Comparison of ENCODE assay signal across 8 cellular contexts in the genomic region with DNA sequence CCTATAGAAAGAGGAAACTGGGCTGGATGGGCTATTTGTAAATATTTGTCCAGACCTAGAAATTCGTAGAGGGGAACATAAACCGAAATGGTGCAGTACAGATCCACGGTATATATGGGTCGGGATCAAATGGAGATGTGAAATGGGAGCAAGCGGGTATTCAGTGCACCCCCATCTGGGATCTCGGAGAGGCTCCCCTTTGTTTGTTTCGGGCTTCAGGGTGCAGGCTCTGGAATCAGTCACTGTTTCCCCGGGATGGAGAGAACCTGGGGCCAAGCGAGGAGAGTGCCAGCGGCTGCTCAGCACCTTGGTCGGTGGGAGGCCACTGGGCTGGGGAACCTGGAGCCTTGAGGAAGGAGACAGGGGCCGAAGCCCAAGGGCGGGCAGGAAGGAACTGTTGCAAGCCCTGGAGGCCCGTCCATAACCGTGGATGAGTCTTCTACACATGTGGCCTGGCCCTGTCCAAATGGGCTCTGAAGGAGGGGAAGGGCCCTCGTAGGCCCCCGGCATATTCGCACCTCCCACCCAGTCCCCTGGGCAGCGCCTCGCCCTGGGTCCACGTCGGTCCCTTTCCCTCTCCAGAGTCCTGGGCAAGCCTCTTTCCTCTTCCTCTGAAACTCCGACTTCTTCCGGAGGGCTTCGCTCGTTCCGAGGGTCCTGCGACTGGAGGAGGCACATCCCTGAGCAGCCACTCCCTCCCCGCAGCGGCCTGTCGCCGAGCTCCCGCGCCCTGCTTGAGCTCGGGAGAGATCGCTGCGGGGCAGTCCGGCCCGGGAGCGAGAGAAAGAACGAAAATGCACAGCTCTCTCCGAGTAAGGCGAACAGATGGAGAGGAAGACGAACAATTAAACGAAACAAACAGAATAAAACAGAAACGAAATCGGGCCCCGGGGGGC. TPM values are rescaled to one million over a fixed set of nuclear protein-coding genes. Genes with fewer than 3 reads are reported as not detected.
DNase-seq lines count a peak whose midpoint lies in the region; ATAC-seq and TF ChIP-seq lines count a peak whose summit lies in the region.

No MANE protein-coding gene starts in this region.

- DNase-seq in SK-N-SH (peak; percentile 24), D341Med (ENCODE audit: low spot score) (no peak)
- no peak for DNase-seq in activated CD4-positive, alpha-beta memory T cell treated with anti-CD3 and anti-CD28 coated beads for 36 hours

- peaks cover 4 to 26% of the 10 kb centered on the region in 2 experiments; a peak in 3 of 4 replicates for H3K4me1 ChIP-seq in SK-N-SH (ENCODE audit: control insufficient read depth in 1 of 2, insufficient read depth in 2 of 2, low read depth in 1 of 2, low read length in 1 of 2)
- peaks cover 60% of the 10 kb centered on the region for H3K4me1 ChIP-seq in stomach smooth muscle (ENCODE audit: control insufficient read depth, insufficient read depth, low read length)
- H3K4me1 ChIP-seq in gastroesophageal sphincter, result peaks cover 0 to 82% (median 6%) of the 10 kb centered on the region in 3 donors

- H3K27me3 ChIP-seq in SK-N-SH (ENCODE audit: insufficient read depth) (no peaks in the 10 kb centered on the region), stomach smooth muscle (ENCODE audit: control insufficient read depth in 1 of 2, insufficient read depth in 2 of 2, low read length in 2 of 2) (peaks cover 0 to 7% of the 10 kb centered on the region in 2 donors), gastroesophageal sphincter (peaks cover 95% of the 10 kb centered on the region)

- TF ChIP-seq POLR2A in gastroesophageal sphincter (IDR thresholded peaks at IDR 0.05), result no peak

- no peak overlapping the region for H3K27ac Mint-ChIP-seq in activated CD4-positive, alpha-beta memory T cell treated with anti-CD3 and anti-CD28 coated beads for 36 hours

- H3K27me3 Mint-ChIP-seq in activated CD4-positive, alpha-beta memory T cell treated with anti-CD3 and anti-CD28 coated beads for 36 hours, result peaks cover 77% of the 10 kb centered on the region

- H3K9ac ChIP-seq in SK-N-SH, result no peak overlapping the region
- H3K9ac ChIP-seq in stomach smooth muscle (ENCODE audit: low read length in 2 of 2), result peak overlapping the region; percentile 68 to 75

- TF ChIP-seq EP300 in SK-N-SH (IDR thresholded peaks at IDR 0.05; ENCODE audit: borderline replicate concordance in 1 of 2, low read depth in 1 of 2, low read length in 1 of 2), result no peak
- TF ChIP-seq EP300 in gastroesophageal sphincter (IDR thresholded peaks at IDR 0.05), result no peak

- POLR2A ChIA-PET in SK-N-SH (lab: Yijun Ruan, JAX), result interaction anchor here (0.6 kb wide), 1 partner anchor 133 kb away, joined by 4 read pairs; no protein-coding TSS in a partner anchor
- POLR2A ChIA-PET in activated CD4-positive, alpha-beta memory T cell treated with anti-CD3 and anti-CD28 coated beads for 36 hours (lab: Charles Lee), result no interaction called here

- TF ChIP-seq RAD21 in SK-N-SH (IDR thresholded peaks at IDR 0.05; ENCODE audit: low read length), result no peak

- H3K4me1 Mint-ChIP-seq in activated CD4-positive, alpha-beta memory T cell treated with anti-CD3 and anti-CD28 coated beads for 36 hours (ENCODE audit: low read depth), result peaks cover 57% of the 10 kb centered on the region

- ATAC-seq in SK-N-SH treated with all-trans-retinoic acid at 6 μM for 48 hours (no peak), GM18867 (IDR thresholded peaks at IDR 0.05; ENCODE audit: unreplicated experiment) (no peak), gastroesophageal sphincter (no peak)

- H3K4me3 Mint-ChIP-seq in activated CD4-positive, alpha-beta memory T cell treated with anti-CD3 and anti-CD28 coated beads for 36 hours, result peak overlapping the region; percentile 73

- H3F3A ChIP-seq in SK-N-SH (replicated peaks; ENCODE audit: insufficient read depth), result peaks cover 8% of the 10 kb centered on the region

- WGBS in SK-N-SH (ENCODE audit: low lambda C conversion rate), result 95% methylated on average over 41 of the region's 48 CpGs
- WGBS in gastroesophageal sphincter (ENCODE audit: low coverage in 1 of 2), 2 donors, result 54 to 64% methylated on average over 17 of the region's 48 CpGs

- H3K9me2 ChIP-seq in SK-N-SH, result no peaks in the 10 kb centered on the region

- H3K79me2 ChIP-seq in SK-N-SH (ENCODE audit: insufficient read depth), result peaks cover 22% of the 10 kb centered on the region

- no peak overlapping the region for H2AFZ ChIP-seq in SK-N-SH (ENCODE audit: low read depth)

- H3K9me3 ChIP-seq in SK-N-SH (no peaks in the 10 kb centered on the region), iPS-18c (ENCODE audit: control insufficient read depth, insufficient read depth, low read length) (peaks cover 6% of the 10 kb centered on the region), stomach smooth muscle (ENCODE audit: control insufficient read depth in 2 of 2, low read length in 2 of 2) (no peaks in the 10 kb centered on the region), gastroesophageal sphincter (no peaks in the 10 kb centered on the region)

- intact Hi-C loops in activated CD4-positive, alpha-beta memory T cell treated with anti-CD3 and anti-CD28 coated beads for 36 hours (cut with micrococcal nuclease), result loop anchor here (10.0 kb wide), 1 partner anchor 155 kb away; no protein-coding TSS in a partner anchor

- TF ChIP-seq CTCF in SK-N-SH (IDR thresholded peaks at IDR 0.05) (no peak), gastroesophageal sphincter (IDR thresholded peaks at IDR 0.05) (no peak)

- no peaks in the 10 kb centered on the region for H3K9me3 Mint-ChIP-seq in activated CD4-positive, alpha-beta memory T cell treated with anti-CD3 and anti-CD28 coated beads for 36 hours

- H4K20me1 ChIP-seq in SK-N-SH (ENCODE audit: insufficient read depth), result 0 out of 2 replicates have a peak, but pooled peaks cover 4% of the 10 kb centered on the region

- H3K4me3 ChIP-seq in SK-N-SH (ENCODE audit: low read depth in 2 of 2, low read length in 1 of 2) (peak overlapping the region in 1 of 2 experiments; percentile 54; a peak in 1 of 4 replicates), iPS-18c (ENCODE audit: insufficient read depth, low read depth, low read length) (peak overlapping the region; percentile 28), stomach smooth muscle (ENCODE audit: low read length in 2 of 2) (peak overlapping the region; percentile 86 to 93), gastroesophageal sphincter (peak overlapping the region in 1 of 2 donors; percentile 58)

- H3K27ac ChIP-seq in SK-N-SH (ENCODE audit: low read depth in 2 of 2, low read length in 1 of 2), result no peak overlapping the region
- H3K27ac ChIP-seq in stomach smooth muscle (ENCODE audit: low read length), result peak overlapping the region; percentile 93
- H3K27ac ChIP-seq in gastroesophageal sphincter, result peak overlapping the region in 2 of 4 donors; percentile 54 to 83

- CTCF ChIA-PET in SK-N-SH (lab: Yijun Ruan, JAX), result interaction anchor here (1.2 kb wide), 1 partner anchor 280 kb away, joined by 4 read pairs; the partner anchor contains the start of gene TMEM266
- CTCF ChIA-PET in activated CD4-positive, alpha-beta memory T cell treated with anti-CD3 and anti-CD28 coated beads for 36 hours (lab: Charles Lee), result no interaction called here

- no peak overlapping the region; the same call in 1 of the 2 replicates for H3K4me2 ChIP-seq in SK-N-SH

- no peaks in the 10 kb centered on the region for H3K36me3 Mint-ChIP-seq in activated CD4-positive, alpha-beta memory T cell treated with anti-CD3 and anti-CD28 coated beads for 36 hours

- peaks cover 0 to 21% of the 10 kb centered on the region in 2 experiments for H3K36me3 ChIP-seq in SK-N-SH (replicated peaks in 1 of 2; ENCODE audit: control insufficient read depth in 1 of 2, insufficient read depth in 2 of 2, low read length in 1 of 2)
- H3K36me3 ChIP-seq in stomach smooth muscle (ENCODE audit: control insufficient read depth in 2 of 2, insufficient read depth in 2 of 2, low read length in 2 of 2), result no peaks in the 10 kb centered on the region
- H3K36me3 ChIP-seq in gastroesophageal sphincter, result peaks cover 0 to 27% of the 10 kb centered on the region in 2 donors

TF ChIP-seq in SK-N-SH, 30 proteins besides CTCF, POLR2A, EP300 and RAD21 (continues in another document):
- no peak for TF ChIP-seq FOSL2 (IDR thresholded peaks at IDR 0.05; ENCODE audit: borderline replicate concordance, low read depth)
- no peak for TF ChIP-seq SMC3 (IDR thresholded peaks at IDR 0.05; ENCODE audit: low read depth, low read length)
- TF ChIP-seq CHD2 (IDR thresholded peaks at IDR 0.05; ENCODE audit: low read length, partially characterized antibody), result no peak
- TF ChIP-seq MEF2A (IDR thresholded peaks at IDR 0.05; ENCODE audit: borderline replicate concordance, low read depth), result no peak
- no peak for TF ChIP-seq YY1 (IDR thresholded peaks at IDR 0.05; ENCODE audit: low read depth)

TF ChIP-seq in SK-N-SH treated with all-trans-retinoic acid at 6 μM for 48 hours, 23 proteins besides CTCF, POLR2A, EP300 and RAD21 (continues in another document):
- TF ChIP-seq ZNF8 (CRISPR knock-in tag; IDR thresholded peaks at IDR 0.05) (no peak), ZC3H10 (CRISPR knock-in tag; IDR thresholded peaks at IDR 0.05) (no peak), ZNF565 (CRISPR knock-in tag; conservative IDR thresholded peaks at IDR 0.05; ENCODE audit: low read depth) (no peak), RARB (CRISPR knock-in tag; IDR thresholded peaks at IDR 0.05) (no peak), CSDC2 (CRISPR knock-in tag; IDR thresholded peaks at IDR 0.05) (no peak)

RNA-seq across cellular contexts. Expression of gene ISL2, which starts 3.0 kb away (rescaled TPM):
- polyA plus RNA-seq in SK-N-SH (2012; rRNA removed), result 3.5 and 6.0 TPM in 2 replicates
- 2.2 and 3.2 TPM in 2 replicates for polyA plus RNA-seq in SK-N-SH (2012; cell fraction: cytosol; rRNA removed)
- 23.1 and 25.6 TPM in 2 replicates for polyA plus RNA-seq in SK-N-SH (2012; cell fraction: nucleus; rRNA removed)
- total RNA-seq in activated CD4-positive, alpha-beta memory T cell treated with anti-CD3 and anti-CD28 coated beads for 36 hours, result under 1 TPM; 0.15 to 0.19 TPM
- total RNA-seq in gastroesophageal sphincter, result 1 to 10 TPM; 2.6 to 6.3 (median 3.8) TPM

RNA-seq across cellular contexts. Expression of gene ETFA, which starts 28.3 kb away (rescaled TPM):
- polyA plus RNA-seq in SK-N-SH (2012; rRNA removed), result 122 and 164 TPM in 2 replicates
- 172 and 191 TPM in 2 replicates for polyA plus RNA-seq in SK-N-SH (2012; cell fraction: cytosol; rRNA removed)
- 45.2 and 94.3 TPM in 2 replicates for polyA plus RNA-seq in SK-N-SH (2012; cell fraction: nucleus; rRNA removed)
- total RNA-seq in activated CD4-positive, alpha-beta memory T cell treated with anti-CD3 and anti-CD28 coated beads for 36 hours, result 100 to 1,000 TPM; 169 to 173 TPM
- 100 to 1,000 TPM; 113 to 168 (median 137) TPM for total RNA-seq in gastroesophageal sphincter
